24 cellular contexts compared by ENCODE assay signal in genomic region chr13:63389756-63390155, GRCh38.
"Had no signal": no experiment of that assay in that cellular context is flagged by ENCODE, and none has a peak within 500 bp of the region (broad histone marks: within the 10 kb centered on the region; RNA-seq: fewer than 3 reads in every experiment).

No MANE protein-coding gene starts in this region.

- H3K27me3 ChIP-seq: ascending aorta, brain microvascular endothelial cell, colonic mucosa, esophagus squamous epithelium had no signal

- H3K27ac ChIP-seq: ascending aorta, brain microvascular endothelial cell, colonic mucosa, epithelial cell of prostate, esophagus squamous epithelium had no signal

- DNase-seq: activated CD4-positive, alpha-beta memory T cell treated with anti-CD3 and anti-CD28 coated beads for 36 hours; activated CD4-positive, alpha-beta T cell treated with anti-CD3 and anti-CD28 coated beads for 36 hours; activated CD4-positive, alpha-beta T cell treated with anti-CD3 and anti-CD28 coated beads, Interleukin-2, amount 10 ng/mL, durations not matched to agents 24 days and 14 days; activated CD4-positive, CD25-positive, alpha-beta regulatory T cell; activated CD4-positive, CD25-positive, alpha-beta regulatory T cell treated with anti-CD3 and anti-CD28 coated beads, Interleukin-2, amount 50 U/mL, for 72 hours; activated CD8-positive, alpha-beta memory T cell treated with anti-CD3 and anti-CD28 coated beads, Interleukin-2, amount 50 U/mL, for 48 hours; activated gamma-delta T cell; activated naive CD4-positive, alpha-beta T cell; activated naive CD4-positive, alpha-beta T cell treated with anti-CD3 and anti-CD28 coated beads, Interleukin-2, amount 10 ng/mL, durations not matched to agents 7 days and 5 days; activated naive CD8-positive, alpha-beta T cell treated with anti-CD3 and anti-CD28 coated beads, Interleukin-2, amount 10 ng/mL, durations not matched to agents 7 days and 5 days; activated T-cell treated with anti-CD3 and anti-CD28 coated beads for 4 hours; activated T-cell treated with anti-CD3 and anti-CD28 coated beads, Interleukin-2, amount 50 U/mL, for 24 hours; activated T-cell treated with anti-CD3 and anti-CD28 coated beads, Interleukin-2, amount 50 U/mL, for 72 hours; brain microvascular endothelial cell; colonic mucosa; effector CD8-positive, alpha-beta T cell; esophagus squamous epithelium; head of caudate nucleus; T-helper 2 cell had no signal

- H3K9me3 ChIP-seq: ascending aorta, colonic mucosa had no signal

- H3K36me3 ChIP-seq: ascending aorta, brain microvascular endothelial cell, colonic mucosa, esophagus squamous epithelium had no signal

- H3K4me1 ChIP-seq: ascending aorta, colonic mucosa, esophagus squamous epithelium had no signal

- ATAC-seq: activated CD4-positive, alpha-beta T cell treated with anti-CD3 and anti-CD28 coated beads for 36 hours; activated naive CD4-positive, alpha-beta T cell treated with anti-CD3 and anti-CD28 coated beads, Interleukin-2, amount 50 U/mL, for 72 hours; activated T-cell treated with anti-CD3 and anti-CD28 coated beads, Interleukin-2, amount 50 U/mL, for 72 hours had no signal

- FAIRE-seq: bronchial epithelial cell, endothelial cell of umbilical vein had no signal

- H3K4me3 ChIP-seq: ascending aorta, colonic mucosa, esophagus squamous epithelium had no signal
